Comparison of ENCODE assay signal across 1 cellular context in the genomic region with DNA sequence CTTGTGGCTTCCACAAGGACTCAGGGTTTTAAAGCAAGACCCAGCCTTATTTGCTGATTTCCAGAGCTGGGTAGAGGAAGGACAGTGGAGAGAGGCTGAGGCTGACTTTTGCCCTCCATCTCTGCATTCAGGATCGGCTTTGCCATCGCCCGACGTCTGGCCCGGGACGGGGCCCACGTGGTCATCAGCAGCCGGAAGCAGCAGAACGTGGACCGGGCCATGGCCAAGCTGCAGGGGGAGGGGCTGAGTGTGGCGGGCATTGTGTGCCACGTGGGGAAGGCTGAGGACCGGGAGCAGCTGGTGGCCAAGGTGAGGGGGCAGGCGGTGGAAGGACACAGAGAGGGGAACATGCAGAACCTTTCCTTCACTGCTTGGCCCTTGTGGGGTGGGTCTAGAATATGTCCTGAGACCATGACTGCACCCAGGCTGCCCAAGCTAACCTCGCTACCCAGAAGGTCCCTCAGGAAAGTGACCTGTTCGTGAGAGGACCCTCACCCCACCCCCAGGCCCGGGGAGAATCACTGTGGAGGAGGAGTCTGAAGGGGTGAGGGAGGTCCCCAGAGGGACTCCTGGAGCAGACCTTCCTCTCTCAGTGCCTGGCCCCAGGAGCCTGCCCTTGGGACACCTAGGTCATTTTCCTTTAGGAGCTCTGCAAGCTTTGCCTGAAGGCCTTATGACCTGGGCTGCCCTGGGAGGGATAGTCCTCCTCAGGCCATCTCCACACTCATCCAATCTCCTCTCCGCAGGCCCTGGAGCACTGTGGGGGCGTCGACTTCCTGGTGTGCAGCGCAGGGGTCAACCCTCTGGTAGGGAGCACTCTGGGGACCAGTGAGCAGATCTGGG.
TF ChIP-seq lines count a peak whose summit lies in the region.

No MANE protein-coding gene starts in this region.

TF ChIP-seq in H1, 55 proteins besides CTCF, POLR2A, EP300 and RAD21:
- TF ChIP-seq TBP (IDR thresholded peaks at IDR 0.05; ENCODE audit: low read depth, low read length) (no peak), JUND (IDR thresholded peaks at IDR 0.05; ENCODE audit: low read length) (no peak), SP4 (IDR thresholded peaks at IDR 0.05; ENCODE audit: low read length) (no peak), GABPA (IDR thresholded peaks at IDR 0.05; ENCODE audit: borderline replicate concordance, insufficient read depth, low read length) (no peak), HDAC2 (IDR thresholded peaks at IDR 0.05; ENCODE audit: borderline replicate concordance in 1 of 2, low read depth in 2 of 2, low read length in 2 of 2) (no peak), BCL11A (IDR thresholded peaks at IDR 0.05; ENCODE audit: low read depth in 2 of 2, low read length in 2 of 2) (no peak), SP1 (IDR thresholded peaks at IDR 0.05; ENCODE audit: low read depth, low read length) (no peak), RXRA (IDR thresholded peaks at IDR 0.05; ENCODE audit: insufficient read depth, low read depth, low read length) (no peak), SIX5 (IDR thresholded peaks at IDR 0.05; ENCODE audit: low read depth, low read length) (no peak), CBX8 (IDR thresholded peaks at IDR 0.05; ENCODE audit: borderline replicate concordance, low read depth, low read length) (no peak), SRF (IDR thresholded peaks at IDR 0.05; ENCODE audit: low read depth, low read length) (no peak), EGR1 (IDR thresholded peaks at IDR 0.05; ENCODE audit: borderline replicate concordance, low read depth, low read length) (no peak), CTBP2 (IDR thresholded peaks at IDR 0.05; ENCODE audit: borderline replicate concordance, insufficient read depth, insufficient read length, low read length) (no peak), KDM5A (IDR thresholded peaks at IDR 0.05; ENCODE audit: low read length) (no peak), KDM1A (IDR thresholded peaks at IDR 0.05; ENCODE audit: borderline replicate concordance, low read length) (no peak), TCF12 (IDR thresholded peaks at IDR 0.05; ENCODE audit: low read depth, low read length) (no peak), MAFK (IDR thresholded peaks at IDR 0.05; ENCODE audit: low read depth, low read length) (no peak), EZH2 (IDR thresholded peaks at IDR 0.05; ENCODE audit: low read depth, low read length, severe bottlenecking) (no peak)
- TF ChIP-seq, protein P1, sequence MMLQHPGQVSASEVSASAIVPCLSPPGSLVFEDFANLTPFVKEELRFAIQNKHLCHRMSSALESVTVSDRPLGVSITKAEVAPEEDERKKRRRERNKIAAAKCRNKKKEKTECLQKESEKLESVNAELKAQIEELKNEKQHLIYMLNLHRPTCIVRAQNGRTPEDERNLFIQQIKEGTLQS (IDR thresholded peaks at IDR 0.05; ENCODE audit: insufficient read depth, low read depth, low read length): no peak
- TF ChIP-seq, protein P2, sequence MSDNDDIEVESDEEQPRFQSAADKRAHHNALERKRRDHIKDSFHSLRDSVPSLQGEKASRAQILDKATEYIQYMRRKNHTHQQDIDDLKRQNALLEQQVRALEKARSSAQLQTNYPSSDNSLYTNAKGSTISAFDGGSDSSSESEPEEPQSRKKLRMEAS (IDR thresholded peaks at IDR 0.05): no peak
